13 cellular contexts compared by ENCODE assay signal in genomic region chr14:96901227-96901626, GRCh38.
DNase-seq lines count a peak whose midpoint lies in the region; ATAC-seq and TF ChIP-seq lines count a peak whose summit lies in the region.
"Had no signal": no experiment of that assay in that cellular context is flagged by ENCODE, and none has a peak within 500 bp of the region (broad histone marks: within the 10 kb centered on the region; RNA-seq: fewer than 3 reads in every experiment).

No MANE protein-coding gene starts in this region.

- TF ChIP-seq CTCF in GM20000 (IDR thresholded peaks at IDR 0.05; ENCODE audit: extremely low read depth, missing control alignments) (no peak), LNCaP clone FGC (IDR thresholded peaks at IDR 0.05; ENCODE audit: control insufficient read depth, extremely low read depth, insufficient read depth) (no peak)

- ATAC-seq in GM18517 (IDR thresholded peaks at IDR 0.05; ENCODE audit: unreplicated experiment) (peak; percentile 88), HG02938 (IDR thresholded peaks at IDR 0.05; ENCODE audit: unreplicated experiment) (peak; percentile 79), left colon (no peak)
- ATAC-seq: Right ventricle myocardium inferior had no signal

- intact Hi-C loops in left colon (cut with DNase I, micrococcal nuclease): no loop called here

- H3K4me3 ChIP-seq in LNCaP clone FGC (ENCODE audit: low read depth, low read length): no peak overlapping the region
- H3K4me3 ChIP-seq: esophagus squamous epithelium, MG63 had no signal

- DNase-seq in GM20000 (ENCODE audit: low spot score): peak; percentile 47
- peak; percentile 0 for DNase-seq in LNCaP clone FGC (ENCODE audit: low read depth)
- no peak for DNase-seq in left colon
- DNase-seq in COR-L47 (lab: John Stamatoyannopoulos, UW): no peak
- DNase-seq in COLO668 (lab: John Stamatoyannopoulos, UW; ENCODE audit: unreplicated experiment): no peak
- no peak for DNase-seq in effector CD8-positive, alpha-beta T cell (lab: John Stamatoyannopoulos, UW)
- DNase-seq: esophagus squamous epithelium; MG63; NCI-H510A treated with DMSO at 0.1 percent for 48 hours; stimulated activated naive CD4-positive, alpha-beta T cell treated with Interleukin-2 at 50 U/mL for 16 hours had no signal

Comparison
In these comparisons a context has a peak if more than half of its experiments do, and no peak if none do; other contexts are left out.
1. DNase-seq: peak in GM20000 (single experiment) and LNCaP clone FGC (single experiment); none in left colon (0 of 2), COR-L47 (single experiment), COLO668 (single experiment) and effector CD8-positive, alpha-beta T cell (single experiment).